ENCODE assay signal across 28 cellular contexts in genomic region chr4:32037391-32037790, GRCh38.
"Had no signal": no experiment of that assay in that cellular context is flagged by ENCODE, and none has a peak within 500 bp of the region (broad histone marks: within the 10 kb centered on the region; RNA-seq: fewer than 3 reads in every experiment).

No MANE protein-coding gene starts in this region.

- H3K36me3 ChIP-seq: ascending aorta, breast epithelium, cardiac muscle cell, colonic mucosa, WERI-Rb-1 had no signal

- H3K27me3 ChIP-seq: ascending aorta, breast epithelium, colonic mucosa had no signal

- ATAC-seq: activated CD4-positive, CD25-positive, alpha-beta regulatory T cell treated with anti-CD3 and anti-CD28 coated beads, Interleukin-2, amount 50 U/mL, for 24 hours; activated CD8-positive, alpha-beta memory T cell treated with anti-CD3 and anti-CD28 coated beads, Interleukin-2, amount 10 ng/mL, durations not matched to agents 7 days and 5 days; activated CD8-positive, alpha-beta T cell treated with anti-CD3 and anti-CD28 coated beads, Interleukin-2, amount 10 ng/mL, durations not matched to agents 7 days and 5 days; activated naive CD4-positive, alpha-beta T cell treated with anti-CD3 and anti-CD28 coated beads, Interleukin-2, amount 50 U/mL, for 72 hours; esophagus mucosa; T-helper 17 cell had no signal

- H3K27ac ChIP-seq: ascending aorta, breast epithelium, cardiac muscle cell, colonic mucosa, epithelial cell of prostate, WERI-Rb-1 had no signal

- H3K4me3 ChIP-seq: ascending aorta, breast epithelium, cardiac muscle cell, colonic mucosa had no signal

- DNase-seq: activated B cell treated with CpG ODN at 0.5 μM for 24 hours; activated CD4-positive, alpha-beta memory T cell treated with anti-CD3 and anti-CD28 coated beads for 36 hours; activated CD4-positive, alpha-beta T cell treated with anti-CD3 and anti-CD28 coated beads for 48 hours; activated CD8-positive, alpha-beta memory T cell treated with anti-CD3 and anti-CD28 coated beads, Interleukin-2, amount 10 ng/mL, durations not matched to agents 7 days and 5 days; activated CD8-positive, alpha-beta memory T cell treated with anti-CD3 and anti-CD28 coated beads, Interleukin-2, amount 50 U/mL, for 4 hours; activated CD8-positive, alpha-beta T cell treated with anti-CD3 and anti-CD28 coated beads, Interleukin-2, amount 10 ng/mL, durations not matched to agents 7 days and 5 days; activated gamma-delta T cell; activated naive CD4-positive, alpha-beta T cell; activated naive CD4-positive, alpha-beta T cell treated with anti-CD3 and anti-CD28 coated beads, Interleukin-2, amount 10 ng/mL, durations not matched to agents 7 days and 5 days; activated naive CD8-positive, alpha-beta T cell treated with anti-CD3 and anti-CD28 coated beads, Interleukin-2, amount 10 ng/mL, durations not matched to agents 7 days and 5 days; activated T-cell treated with anti-CD3 and anti-CD28 coated beads, Interleukin-2, amount 50 U/mL, for 1 hour; activated T-cell treated with anti-CD3 and anti-CD28 coated beads, Interleukin-2, amount 50 U/mL, for 48 hours; central memory CD4-positive, alpha-beta T cell; cerebellar nuclear complex; colonic mucosa; effector CD8-positive, alpha-beta T cell; foreskin fibroblast; head of caudate nucleus; T-helper 17 cell; T1000; WERI-Rb-1 had no signal

- H3K9me3 ChIP-seq: ascending aorta, breast epithelium, colonic mucosa had no signal
